ENCODE assay signal across 13 cellular contexts in the genomic region with DNA sequence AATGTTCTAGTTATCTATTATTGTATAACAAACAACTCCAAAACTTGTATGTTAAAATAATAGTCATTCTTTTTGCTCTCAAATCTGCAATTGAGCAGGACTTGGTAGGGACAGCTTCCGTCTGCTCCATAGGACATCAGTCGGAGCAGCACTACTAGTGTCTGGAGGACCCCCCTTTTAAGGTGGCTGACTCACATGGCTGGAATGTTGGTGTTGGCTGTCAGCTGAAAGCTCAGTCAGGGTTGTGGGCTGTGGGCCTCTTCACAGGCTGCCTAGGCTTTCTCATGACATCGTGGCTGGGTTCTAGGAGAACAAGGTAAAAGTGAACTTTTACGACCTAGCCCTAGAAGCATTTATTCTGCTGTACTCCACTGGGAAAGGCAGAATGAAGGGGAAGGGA.
DNase-seq lines count a peak whose midpoint lies in the region; ATAC-seq and TF ChIP-seq lines count a peak whose summit lies in the region.
"Had no signal": no experiment of that assay in that cellular context is flagged by ENCODE, and none has a peak within 500 bp of the region (broad histone marks: within the 10 kb centered on the region; RNA-seq: fewer than 3 reads in every experiment).

No MANE protein-coding gene starts in this region.

- no peak overlapping the region for H3K9ac ChIP-seq in mammary epithelial cell (ENCODE audit: insufficient read depth, low read length)

- H3K27me3 ChIP-seq in mammary epithelial cell (ENCODE audit: insufficient read depth, low read length) (no peaks in the 10 kb centered on the region), esophagus muscularis mucosa (peaks cover 0 to 5% (median 0%) of the 10 kb centered on the region in 4 donors)
- H3K27me3 ChIP-seq: ovary had no signal

- no peaks in the 10 kb centered on the region for H3K36me3 Mint-ChIP-seq in activated naive CD4-positive, alpha-beta T cell treated with anti-CD3 and anti-CD28 coated beads, Interleukin-2, amount 50 U/mL, for 72 hours
- H3K36me3 Mint-ChIP-seq: activated CD4-positive, alpha-beta memory T cell treated with anti-CD3 and anti-CD28 coated beads for 36 hours had no signal

- CTCF ChIA-PET in mammary epithelial cell (lab: Charles Lee; ENCODE audit: low non-redundant PET): no interaction called here

- WGBS in mammary epithelial cell (ENCODE audit: low coverage, missing lambda C conversion rate): 55% methylated on average over 4 of the region's 4 CpGs
- 66% methylated on average over 4 of the region's 4 CpGs for WGBS in esophagus muscularis mucosa

- TF ChIP-seq CTCF in AG10803 (conservative IDR thresholded peaks at IDR 0.05; ENCODE audit: low read length): no peak
- no peak for TF ChIP-seq CTCF in mammary epithelial cell (conservative IDR thresholded peaks at IDR 0.05 in 1 of 2, IDR thresholded peaks at IDR 0.05 in 1 of 2; ENCODE audit: extremely low read depth in 1 of 2, insufficient read depth in 1 of 2, low read depth in 1 of 2, low read length in 2 of 2)
- no peak for TF ChIP-seq CTCF in esophagus muscularis mucosa (IDR thresholded peaks at IDR 0.05)

- dilution Hi-C loops in mammary epithelial cell (cut with HindIII; ENCODE audit: low sequenced_read_pairs): no loop called here

- TF ChIP-seq POLR2A in esophagus muscularis mucosa (IDR thresholded peaks at IDR 0.05; ENCODE audit: low read depth): no peak

- in situ Hi-C loops in mammary epithelial cell (cut with MboI; ENCODE audit: low sequenced_read_pairs in 2 of 2): no loop called here

- H3K79me2 ChIP-seq in mammary epithelial cell (ENCODE audit: insufficient read depth, low read length): no peaks in the 10 kb centered on the region

- no peaks in the 10 kb centered on the region for H3K36me3 ChIP-seq in mammary epithelial cell (ENCODE audit: insufficient read depth, low read length)
- H3K36me3 ChIP-seq in esophagus muscularis mucosa: no peaks in the 10 kb centered on the region
- H3K36me3 ChIP-seq: ovary had no signal

- no peaks in the 10 kb centered on the region for H3K9me3 Mint-ChIP-seq in activated naive CD4-positive, alpha-beta T cell treated with anti-CD3 and anti-CD28 coated beads, Interleukin-2, amount 50 U/mL, for 72 hours
- H3K9me3 Mint-ChIP-seq: activated CD4-positive, alpha-beta memory T cell treated with anti-CD3 and anti-CD28 coated beads for 36 hours; T-helper 1 cell treated with Interleukin-12 subunit alpha and Interleukin-12 subunit beta and Interleukin-4 antibody, amounts not matched to agents 30 μg/mL and 1 μg/mL, for 36 hours had no signal

- H3K9me3 ChIP-seq in mammary epithelial cell (replicated peaks; ENCODE audit: insufficient read depth, low read length): no peaks in the 10 kb centered on the region
- no peaks in the 10 kb centered on the region for H3K9me3 ChIP-seq in esophagus muscularis mucosa
- H3K9me3 ChIP-seq: ovary had no signal

- H3K4me3 ChIP-seq in AG10803 (ENCODE audit: low read length): no peak overlapping the region
- no peak overlapping the region for H3K4me3 ChIP-seq in mammary epithelial cell (replicated peaks in 1 of 3; ENCODE audit: insufficient read depth in 1 of 3, low read depth in 2 of 3, low read length in 3 of 3)
- H3K4me3 ChIP-seq in esophagus muscularis mucosa: no peak overlapping the region
- H3K4me3 ChIP-seq: ovary had no signal

- TF ChIP-seq RAD21 in Ishikawa (IDR thresholded peaks at IDR 0.05; ENCODE audit: low read depth): no peak

- no peaks in the 10 kb centered on the region for H4K20me1 ChIP-seq in mammary epithelial cell (ENCODE audit: insufficient read depth, low read length)

- ATAC-seq in activated naive CD4-positive, alpha-beta T cell treated with anti-CD3 and anti-CD28 coated beads, Interleukin-2, amount 50 U/mL, for 72 hours: no peak

- no peak overlapping the region for H2AFZ ChIP-seq in mammary epithelial cell (ENCODE audit: low read depth, low read length)

- peaks cover 5% of the 10 kb centered on the region for H3K4me1 ChIP-seq in mammary epithelial cell (ENCODE audit: insufficient read depth, low read length)
- H3K4me1 ChIP-seq in esophagus muscularis mucosa: no peaks in the 10 kb centered on the region

- BruUV-seq in mammary epithelial cell (replicated peaks; lab: Mats Ljungman, UMichigan): no TSS peak

- peak; percentile 53 for DNase-seq in AG10803 (ENCODE audit: low read depth)
- DNase-seq in mammary epithelial cell: peak; percentile 9
- DNase-seq in kidney glomerular epithelial cell (lab: John Stamatoyannopoulos, UW): peak; percentile 70
- no peak for DNase-seq in MV-4-11 (lab: John Stamatoyannopoulos, UW)
- no peak for DNase-seq in esophagus muscularis mucosa (ENCODE audit: extremely low spot score)
- no peak for DNase-seq in GM19240 (ENCODE audit: insufficient read length, low spot score)
- no peak for DNase-seq in activated naive CD4-positive, alpha-beta T cell treated with anti-CD3 and anti-CD28 coated beads, Interleukin-2, amount 50 U/mL, for 72 hours (ENCODE audit: low spot score in 2 of 2)
- DNase-seq: activated CD4-positive, alpha-beta memory T cell treated with anti-CD3 and anti-CD28 coated beads for 36 hours; NCI-H146; NK-92 treated with Interleukin-12 subunit alpha and Interleukin-12 subunit beta, amount 100 ng/mL, for 24 hours had no signal

- intact Hi-C loops in mammary epithelial cell (cut with micrococcal nuclease): no loop called here
- intact Hi-C loops in esophagus muscularis mucosa (cut with DNase I): no loop called here

- H3K27ac Mint-ChIP-seq in activated naive CD4-positive, alpha-beta T cell treated with anti-CD3 and anti-CD28 coated beads, Interleukin-2, amount 50 U/mL, for 72 hours: no peak overlapping the region
- H3K27ac Mint-ChIP-seq: activated CD4-positive, alpha-beta memory T cell treated with anti-CD3 and anti-CD28 coated beads for 36 hours; T-helper 1 cell treated with Interleukin-12 subunit alpha and Interleukin-12 subunit beta and Interleukin-4 antibody, amounts not matched to agents 30 μg/mL and 1 μg/mL, for 36 hours had no signal

- H3K27ac ChIP-seq in mammary epithelial cell (ENCODE audit: insufficient read depth, low read depth, low read length) (no peak overlapping the region), esophagus muscularis mucosa (replicated peaks in 1 of 4) (no peak overlapping the region)
- H3K27ac ChIP-seq: ovary had no signal

- no peak overlapping the region for H3K4me2 ChIP-seq in mammary epithelial cell (ENCODE audit: insufficient read depth, low read depth, low read length)

- TF ChIP-seq EP300 in Ishikawa (IDR thresholded peaks at IDR 0.05; ENCODE audit: borderline replicate concordance) (no peak), esophagus muscularis mucosa (IDR thresholded peaks at IDR 0.05) (no peak)

TF ChIP-seq in Ishikawa, 13 proteins besides CTCF, POLR2A, EP300 and RAD21:
- peak; percentile 60 for TF ChIP-seq TEAD4 (IDR thresholded peaks at IDR 0.05)
- no peak for TF ChIP-seq EGR1 (IDR thresholded peaks at IDR 0.05)
- TF ChIP-seq REST (IDR thresholded peaks at IDR 0.05; ENCODE audit: low read depth): no peak

Comparison
In these comparisons a context has a peak if more than half of its experiments do, and no peak if none do; other contexts are left out.
1. DNase-seq: peak in AG10803 (single experiment), mammary epithelial cell (single experiment) and kidney glomerular epithelial cell (single experiment); none in MV-4-11 (single experiment), esophagus muscularis mucosa (single experiment), GM19240 (single experiment) and activated naive CD4-positive, alpha-beta T cell treated with anti-CD3 and anti-CD28 coated beads, Interleukin-2, amount 50 U/mL, for 72 hours (0 of 2).